In genomic region chr5:96344678-96345612, GRCh38 we compare ENCODE assay signal across 8 cellular contexts.
DNase-seq lines count a peak whose midpoint lies in the region; ATAC-seq, FAIRE-seq and TF ChIP-seq lines count a peak whose summit lies in the region.

No MANE protein-coding gene starts in this region.

- peak; percentile 51 for FAIRE-seq in colon (lab: Jason Lieb, UNC)

- H3K79me2 ChIP-seq in GM23248 (ENCODE audit: insufficient read depth) = no peaks in the 10 kb centered on the region
- H3K79me2 ChIP-seq in Karpas-422 (ENCODE audit: low read length) = no peaks in the 10 kb centered on the region
- no peaks in the 10 kb centered on the region for H3K79me2 ChIP-seq in PC-3 (ENCODE audit: low read length)

- no peaks in the 10 kb centered on the region for H4K20me1 ChIP-seq in GM23248 (ENCODE audit: insufficient read depth)
- H4K20me1 ChIP-seq in Karpas-422 (ENCODE audit: insufficient read depth, low read depth, low read length) = no peaks in the 10 kb centered on the region
- no peaks in the 10 kb centered on the region for H4K20me1 ChIP-seq in PC-3 (ENCODE audit: low read length)

- H3F3A ChIP-seq in GM23248 (ENCODE audit: insufficient read depth) (0 out of 2 replicates have a peak, but pooled peaks cover 7% of the 10 kb centered on the region), PC-3 (ENCODE audit: low read length, unreplicated experiment) (no peaks in the 10 kb centered on the region)

- in situ Hi-C loops in GM23248 (cut with MboI) = loop anchor here (5.0 kb wide), 1 partner anchor 252 kb away; no protein-coding TSS in a partner anchor

- H3K27me3 ChIP-seq in GM23248 (replicated peaks; ENCODE audit: insufficient read depth) (no peaks in the 10 kb centered on the region), Karpas-422 (ENCODE audit: low read length) (no peaks in the 10 kb centered on the region), PC-3 (ENCODE audit: low read length) (no peaks in the 10 kb centered on the region), right lobe of liver (no peaks in the 10 kb centered on the region), aorta (ENCODE audit: control insufficient read depth in 1 of 2, insufficient read depth in 2 of 2, low read length in 1 of 2) (no peaks in the 10 kb centered on the region)

- H3K9me2 ChIP-seq in GM23248 (ENCODE audit: insufficient read depth) = no peaks in the 10 kb centered on the region
- H3K9me2 ChIP-seq in Karpas-422 (replicated peaks; ENCODE audit: insufficient read depth, low read length) = no peaks in the 10 kb centered on the region
- no peaks in the 10 kb centered on the region for H3K9me2 ChIP-seq in PC-3 (replicated peaks; ENCODE audit: low read length)

- no peak overlapping the region for H3K4me2 ChIP-seq in GM23248 (ENCODE audit: unreplicated experiment)
- no peak overlapping the region for H3K4me2 ChIP-seq in Karpas-422 (ENCODE audit: low read depth, low read length, poor library complexity, severe bottlenecking)
- peak overlapping the region; percentile 34; the same call in 1 of the 2 replicates for H3K4me2 ChIP-seq in PC-3 (ENCODE audit: low read length)

- H3K4me1 ChIP-seq in GM23248 (ENCODE audit: insufficient read depth) = peaks cover 38% of the 10 kb centered on the region
- H3K4me1 ChIP-seq in Karpas-422 (ENCODE audit: low read length) = no peaks in the 10 kb centered on the region
- H3K4me1 ChIP-seq in PC-3 (ENCODE audit: insufficient read depth, low read length) = peaks cover 26% of the 10 kb centered on the region
- H3K4me1 ChIP-seq in right lobe of liver = peaks cover 0 to 18% (median 6%) of the 10 kb centered on the region in 4 donors
- H3K4me1 ChIP-seq in aorta (ENCODE audit: control insufficient read depth in 1 of 2, insufficient read depth in 2 of 2, low read length in 2 of 2) = no peaks in the 10 kb centered on the region

- H3K4me3 ChIP-seq in GM23248 = no peak overlapping the region
- H3K4me3 ChIP-seq in Karpas-422 (ENCODE audit: low read length) = no peak overlapping the region
- H3K4me3 ChIP-seq in PC-3 (ENCODE audit: low read length) = no peak overlapping the region
- no peak overlapping the region for H3K4me3 ChIP-seq in right lobe of liver
- no peak overlapping the region for H3K4me3 ChIP-seq in aorta (ENCODE audit: low read length in 2 of 2)

- H3K9ac ChIP-seq in GM23248 = no peak overlapping the region
- H3K9ac ChIP-seq in Karpas-422 (ENCODE audit: low read length) = no peak overlapping the region
- no peak overlapping the region for H3K9ac ChIP-seq in PC-3 (ENCODE audit: low read length)

- POLR2A ChIA-PET in PC-3 (lab: Charles Lee; ENCODE audit: unreplicated experiment) = interaction anchor here (0.7 kb wide), 1 partner anchor 403 kb away, joined by 4 read pairs; no protein-coding TSS in a partner anchor

- no peaks in the 10 kb centered on the region for H3K36me3 ChIP-seq in GM23248 (ENCODE audit: low read depth)
- no peaks in the 10 kb centered on the region for H3K36me3 ChIP-seq in Karpas-422 (ENCODE audit: insufficient read depth, low read length)
- no peaks in the 10 kb centered on the region; the same call in 1 of the 2 replicates for H3K36me3 ChIP-seq in PC-3 (ENCODE audit: low read depth, low read length)
- H3K36me3 ChIP-seq in right lobe of liver = no peaks in the 10 kb centered on the region
- no peaks in the 10 kb centered on the region for H3K36me3 ChIP-seq in aorta (ENCODE audit: control insufficient read depth in 1 of 2, insufficient read depth in 2 of 2, low read length in 1 of 2)

- CTCF ChIA-PET in PC-3 (lab: Charles Lee) = interaction anchor here (0.5 to 1.5 kb wide), 3 partner anchors 227 to 257 kb away, joined by 3 to 9 read pairs (median 3); no protein-coding TSS in a partner anchor

- no peak for TF ChIP-seq POLR2A in right lobe of liver (IDR thresholded peaks at IDR 0.05)

- BruUV-seq in PC-3 (replicated peaks; lab: Mats Ljungman, UMichigan) = no TSS peak

- TF ChIP-seq CTCF in 22Rv1 (IDR thresholded peaks at IDR 0.05) (peak; percentile 75), PC-3 (conservative IDR thresholded peaks at IDR 0.05; ENCODE audit: low read depth, low read length) (peak; percentile 68), right lobe of liver (IDR thresholded peaks at IDR 0.05) (peak; percentile 56 to 77 (median 66))

- ATAC-seq in PC-3 (peak; percentile 90), right lobe of liver (peak; percentile 77 to 92 (median 83)), aorta (ENCODE audit: low FRiP score) (peak; percentile 90)

- H3K9me3 ChIP-seq in GM23248 (ENCODE audit: low read depth) (no peaks in the 10 kb centered on the region), Karpas-422 (ENCODE audit: low read length) (no peaks in the 10 kb centered on the region), PC-3 (ENCODE audit: low read length) (no peaks in the 10 kb centered on the region), right lobe of liver (no peaks in the 10 kb centered on the region), aorta (ENCODE audit: control insufficient read depth, low read length) (no peaks in the 10 kb centered on the region)

- DNase-seq in ELR (ENCODE audit: low read depth) = peak; percentile 80
- DNase-seq in GM23248 = peak; percentile 86
- DNase-seq in Karpas-422 = peak; percentile 74
- DNase-seq in PC-3 = peak; percentile 85
- DNase-seq in right lobe of liver = no peak
- no peak for DNase-seq in aorta

- WGBS in GM23248 (ENCODE audit: low coverage in 1 of 2, low lambda C conversion rate in 2 of 2, missing lambda C conversion rate in 2 of 2), 2 experiments = 41 to 42% methylated on average over 6 of the region's 6 CpGs
- 26% methylated on average over 6 of the region's 6 CpGs for WGBS in right lobe of liver (ENCODE audit: insufficient coverage, low coverage, low lambda C conversion rate, missing lambda C conversion rate)
- 48 to 50% methylated on average over 6 of the region's 6 CpGs for WGBS in aorta, 2 donors

- intact Hi-C loops in PC-3 (cut with micrococcal nuclease) = loop anchor here (1.0 to 10.0 kb wide), 4 partner anchors 92 to 820 kb away; no protein-coding TSS in a partner anchor
- intact Hi-C loops in right lobe of liver (cut with DNase I) = loop anchor here (5.0 kb wide), 2 partner anchors 252 to 257 kb away; no protein-coding TSS in a partner anchor
- intact Hi-C loops in aorta (cut with DNase I) = loop anchor here in 1 of 2 donors (2.0 to 10.0 kb wide), 2 partner anchors 258 to 360 kb away; no protein-coding TSS in a partner anchor

- H3K27ac ChIP-seq in 22Rv1 (peak overlapping the region; percentile 60), GM23248 (no peak overlapping the region), Karpas-422 (ENCODE audit: low read length) (no peak overlapping the region), PC-3 (ENCODE audit: low read length) (peak overlapping the region; percentile 31; the same call in 1 of the 2 replicates), right lobe of liver (no peak overlapping the region), aorta (ENCODE audit: low read depth in 1 of 2, low read length in 2 of 2) (no peak overlapping the region)

- no peak overlapping the region for H2AFZ ChIP-seq in GM23248
- no peak overlapping the region for H2AFZ ChIP-seq in Karpas-422 (ENCODE audit: low read length)
- H2AFZ ChIP-seq in PC-3 (ENCODE audit: low read length) = no peak overlapping the region

Comparison
In these comparisons a context has a peak if more than half of its experiments do, and no peak if none do; other contexts are left out.
1. H3K27ac ChIP-seq: peak in 22Rv1 (single experiment) and PC-3 (single experiment); none in GM23248 (single experiment), Karpas-422 (single experiment), right lobe of liver (0 of 3) and aorta (0 of 2).
2. DNase-seq: peak in ELR (single experiment), GM23248 (single experiment), Karpas-422 (single experiment) and PC-3 (single experiment); none in right lobe of liver (0 of 3) and aorta (0 of 2).
3. Peak in every context shown above with its lines, with median percentiles within 50 percentile points of each other: CTCF ChIP-seq and ATAC-seq.